Comparison of ENCODE assay signal across 18 cellular contexts in the genomic region with DNA sequence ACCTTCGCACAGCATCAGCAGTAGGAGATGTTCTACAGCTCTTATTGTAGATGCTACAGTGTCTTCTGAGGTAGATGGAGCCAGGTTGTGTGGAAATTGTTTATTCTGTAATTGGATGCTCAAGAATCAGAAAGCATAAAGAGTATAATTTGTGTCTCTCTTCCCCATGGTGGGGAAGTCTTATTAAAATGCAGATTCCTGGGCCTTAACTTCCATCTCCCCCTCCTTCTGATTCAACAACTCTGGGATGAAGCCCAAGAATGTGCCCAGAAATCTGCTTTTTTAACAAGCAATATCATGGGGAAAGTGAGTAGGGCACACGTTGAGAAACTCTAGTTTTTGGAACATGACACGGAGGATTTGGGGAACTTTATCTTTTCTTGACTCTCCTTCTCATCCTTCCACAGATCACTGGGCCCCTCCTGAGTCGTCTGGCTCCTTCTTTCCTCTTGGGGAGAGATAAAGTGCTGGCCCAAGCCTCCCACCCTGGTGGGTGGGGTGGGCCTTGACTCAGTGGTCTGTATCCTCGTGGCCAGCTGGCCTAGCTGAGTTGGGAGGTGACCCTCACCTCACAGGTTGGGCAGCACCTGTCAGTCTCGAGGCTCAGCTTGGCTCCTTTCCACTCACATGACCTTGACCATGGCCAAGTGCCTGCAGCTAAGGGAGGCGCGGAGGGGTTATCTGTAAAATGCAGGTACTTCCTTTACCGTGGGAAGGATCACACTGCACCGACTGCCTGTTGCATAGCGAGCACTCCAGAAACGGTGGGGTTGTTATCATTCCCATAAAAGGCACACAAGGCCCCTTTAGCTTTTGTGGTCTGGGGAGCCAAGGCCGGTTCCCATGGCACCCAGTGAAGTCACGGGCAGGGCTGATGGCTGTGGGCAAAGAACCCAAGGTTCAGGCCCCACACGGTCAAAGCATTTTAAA.
DNase-seq lines count a peak whose midpoint lies in the region; FAIRE-seq and TF ChIP-seq lines count a peak whose summit lies in the region.
"Had no signal": no experiment of that assay in that cellular context is flagged by ENCODE, and none has a peak within 500 bp of the region (broad histone marks: within the 10 kb centered on the region; RNA-seq: fewer than 3 reads in every experiment).

No MANE protein-coding gene starts in this region.

- dilution Hi-C loops in endothelial cell of umbilical vein (cut with MboI; ENCODE audit: extremely low pct_ligation_motif_present, low sequenced_read_pairs) = no loop called here

- no peaks in the 10 kb centered on the region for H3K27me3 ChIP-seq in Loucy (ENCODE audit: insufficient read depth, low read length, poor library complexity, severe bottlenecking)
- H3K27me3 ChIP-seq in endothelial cell of umbilical vein (ENCODE audit: control insufficient read depth in 2 of 2, insufficient read depth in 2 of 2, low read length in 2 of 2) = no peaks in the 10 kb centered on the region
- H3K27me3 ChIP-seq in smooth muscle cell (ENCODE audit: low read depth) = no peaks in the 10 kb centered on the region
- no peaks in the 10 kb centered on the region for H3K27me3 ChIP-seq in MG63
- H3K27me3 ChIP-seq: BE2C, brain microvascular endothelial cell, left lung, upper lobe of left lung had no signal

- H3K9me1 ChIP-seq in endothelial cell of umbilical vein (replicated peaks; ENCODE audit: control insufficient read depth, extremely low read depth, insufficient read depth, low read length) = no peaks in the 10 kb centered on the region

- H3K79me2 ChIP-seq in Loucy (ENCODE audit: insufficient read depth, low read length) = peaks cover 100% of the 10 kb centered on the region
- peaks cover 2% of the 10 kb centered on the region for H3K79me2 ChIP-seq in endothelial cell of umbilical vein (ENCODE audit: control insufficient read depth, insufficient read depth, low read length)
- H3K79me2 ChIP-seq in smooth muscle cell (ENCODE audit: low read depth) = peaks cover 5% of the 10 kb centered on the region

- H2AFZ ChIP-seq in Loucy (ENCODE audit: low read length) (no peak overlapping the region), endothelial cell of umbilical vein (ENCODE audit: low read depth, low read length) (no peak overlapping the region), smooth muscle cell (ENCODE audit: low read depth) (no peak overlapping the region)

- peaks cover 13% of the 10 kb centered on the region for H3F3A ChIP-seq in Loucy (ENCODE audit: low read depth)
- H3F3A ChIP-seq in smooth muscle cell (ENCODE audit: low read depth) = peaks cover 14% of the 10 kb centered on the region

- H3K4me3 ChIP-seq in Loucy (ENCODE audit: low read length, poor library complexity, severe bottlenecking) (peak overlapping the region; percentile 47), endothelial cell of umbilical vein (replicated peaks in 1 of 3; ENCODE audit: insufficient read depth in 1 of 3, low read depth in 1 of 3, low read length in 3 of 3) (no peak overlapping the region), smooth muscle cell (no peak overlapping the region), MG63 (no peak overlapping the region)
- H3K4me3 ChIP-seq: left lung, prostate gland, upper lobe of left lung had no signal

- POLR2A ChIA-PET in endothelial cell of umbilical vein (lab: Charles Lee) = no interaction called here

- CTCF ChIA-PET in endothelial cell of umbilical vein (lab: Charles Lee) = interaction anchor here (0.5 kb wide), 1 partner anchor 263 kb away, joined by 3 read pairs; no protein-coding TSS in a partner anchor

- FAIRE-seq in endothelial cell of umbilical vein (lab: Jason Lieb, UNC) = no peak
- FAIRE-seq: HTR-8/SVneo had no signal

- peak; percentile 24 for DNase-seq in DMS79 (lab: John Stamatoyannopoulos, UW)
- DNase-seq in DMS79 treated with DMSO at 0.1 percent for 48 hours (lab: John Stamatoyannopoulos, UW) = no peak
- peak; percentile 70 for DNase-seq in endothelial cell of umbilical vein (ENCODE audit: low read depth, low spot score)
- no peak for DNase-seq in smooth muscle cell (lab: John Stamatoyannopoulos, UW; ENCODE audit: unreplicated experiment)
- DNase-seq in activated T-cell treated with anti-CD3 and anti-CD28 coated beads, Interleukin-2, amount 50 U/mL, for 48 hours = no peak
- no peak for DNase-seq in MG63
- no peak for DNase-seq in NCI-H2081 treated with DMSO at 0.1 percent for 48 hours (lab: John Stamatoyannopoulos, UW)
- DNase-seq: activated T-cell treated with anti-CD3 and anti-CD28 coated beads, Interleukin-2, amount 50 U/mL, for 1 hour; BE2C; brain microvascular endothelial cell; DMS153; left lung; NCI-H2171; upper lobe of left lung had no signal

- TF ChIP-seq CTCF in Loucy (conservative IDR thresholded peaks at IDR 0.05; ENCODE audit: low read length) (no peak), endothelial cell of umbilical vein (IDR thresholded peaks at IDR 0.05; ENCODE audit: extremely low read depth in 1 of 2, insufficient read depth in 1 of 2, low read depth in 1 of 2, low read length in 2 of 2) (no peak), smooth muscle cell (IDR thresholded peaks at IDR 0.05; ENCODE audit: borderline replicate concordance, insufficient read depth, poor library complexity, severe bottlenecking) (no peak)

- 55% methylated on average over 15 of the region's 15 CpGs for WGBS in smooth muscle cell (ENCODE audit: low lambda C conversion rate)

- H3K9ac ChIP-seq in Loucy (ENCODE audit: low read depth, low read length, poor library complexity, severe bottlenecking) = peak overlapping the region; percentile 46
- no peak overlapping the region for H3K9ac ChIP-seq in endothelial cell of umbilical vein (replicated peaks; ENCODE audit: extremely low read depth, insufficient read depth, low read length)
- no peak overlapping the region for H3K9ac ChIP-seq in smooth muscle cell (ENCODE audit: low read depth)

- BruUV-seq in endothelial cell of umbilical vein (replicated peaks; lab: Mats Ljungman, UMichigan) = no TSS peak

- H3K4me1 ChIP-seq in Loucy (ENCODE audit: insufficient read depth, low read length, poor library complexity, severe bottlenecking) = peaks cover 92% of the 10 kb centered on the region
- H3K4me1 ChIP-seq in endothelial cell of umbilical vein (ENCODE audit: control insufficient read depth, extremely low read depth, insufficient read depth, low read length) = peaks cover 16% of the 10 kb centered on the region
- H3K4me1 ChIP-seq in smooth muscle cell (ENCODE audit: low read depth) = peaks cover 11% of the 10 kb centered on the region
- H3K4me1 ChIP-seq: prostate gland had no signal

- H3K9me3 ChIP-seq in Loucy (ENCODE audit: insufficient read depth, low read depth, low read length) (no peaks in the 10 kb centered on the region), endothelial cell of umbilical vein (replicated peaks; ENCODE audit: control insufficient read depth, insufficient read depth, low read length) (no peaks in the 10 kb centered on the region), smooth muscle cell (replicated peaks; ENCODE audit: low read depth) (no peaks in the 10 kb centered on the region), MG63 (no peaks in the 10 kb centered on the region)
- H3K9me3 ChIP-seq: BE2C, left lung, prostate gland, upper lobe of left lung had no signal

- no peaks in the 10 kb centered on the region for H3K9me2 ChIP-seq in Loucy (replicated peaks; ENCODE audit: low read depth, low read length)

- TF ChIP-seq POLR2A in endothelial cell of umbilical vein (IDR thresholded peaks at IDR 0.05; ENCODE audit: low read depth, low read length) = no peak

- H3K4me2 ChIP-seq in Loucy (ENCODE audit: low read depth, low read length, poor library complexity, severe bottlenecking) (peak overlapping the region; percentile 61), endothelial cell of umbilical vein (ENCODE audit: insufficient read depth, low read length) (no peak overlapping the region), smooth muscle cell (no peak overlapping the region)

- intact Hi-C loops in endothelial cell of umbilical vein (cut with micrococcal nuclease) = no loop called here

- H3K27ac ChIP-seq in endothelial cell of umbilical vein (ENCODE audit: insufficient read depth, low read depth, low read length) (no peak overlapping the region), smooth muscle cell (ENCODE audit: low read depth) (peak overlapping the region; percentile 32)
- H3K27ac ChIP-seq: 22Rv1, brain microvascular endothelial cell, left lung, prostate gland, upper lobe of left lung had no signal

- peaks cover 44% of the 10 kb centered on the region for H3K36me3 ChIP-seq in Loucy (ENCODE audit: insufficient read depth, low read length)
- no peaks in the 10 kb centered on the region for H3K36me3 ChIP-seq in endothelial cell of umbilical vein (ENCODE audit: control insufficient read depth in 2 of 2, extremely low read depth in 1 of 2, insufficient read depth in 2 of 2, low read length in 2 of 2)
- no peaks in the 10 kb centered on the region for H3K36me3 ChIP-seq in smooth muscle cell (ENCODE audit: low read depth)
- H3K36me3 ChIP-seq in MG63 = no peaks in the 10 kb centered on the region
- H3K36me3 ChIP-seq: brain microvascular endothelial cell, left lung, prostate gland, upper lobe of left lung had no signal

- peaks cover 94% of the 10 kb centered on the region for H4K20me1 ChIP-seq in Loucy (ENCODE audit: insufficient read depth, low read length, poor library complexity, severe bottlenecking)
- H4K20me1 ChIP-seq in endothelial cell of umbilical vein (replicated peaks; ENCODE audit: control insufficient read depth, extremely low read depth, insufficient read depth, low read length) = no peaks in the 10 kb centered on the region
- H4K20me1 ChIP-seq in smooth muscle cell (ENCODE audit: low read depth) = no peaks in the 10 kb centered on the region

TF ChIP-seq in endothelial cell of umbilical vein, 7 proteins besides CTCF, POLR2A, EP300 and RAD21:
- TF ChIP-seq FOS (IDR thresholded peaks at IDR 0.05; ENCODE audit: borderline replicate concordance, insufficient read depth, low read length) (no peak), JUN (IDR thresholded peaks at IDR 0.05; ENCODE audit: borderline replicate concordance, insufficient read depth, insufficient read length, low read depth) (no peak), EZH2 (IDR thresholded peaks at IDR 0.05; ENCODE audit: borderline replicate concordance, low read depth, low read length, severe bottlenecking) (no peak), POLR2AphosphoS5 (IDR thresholded peaks at IDR 0.05; ENCODE audit: insufficient read depth, low read depth, low read length) (no peak), GATA2 (IDR thresholded peaks at IDR 0.05; ENCODE audit: insufficient read depth, insufficient read length, low read depth, low read length) (no peak)
- TF ChIP-seq, protein P1, sequence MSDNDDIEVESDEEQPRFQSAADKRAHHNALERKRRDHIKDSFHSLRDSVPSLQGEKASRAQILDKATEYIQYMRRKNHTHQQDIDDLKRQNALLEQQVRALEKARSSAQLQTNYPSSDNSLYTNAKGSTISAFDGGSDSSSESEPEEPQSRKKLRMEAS (IDR thresholded peaks at IDR 0.05; ENCODE audit: insufficient read depth, insufficient read length) = no peak

Comparison
In these comparisons a context has a peak if more than half of its experiments do, and no peak if none do; other contexts are left out.
1. DNase-seq: peak in DMS79 (single experiment) and endothelial cell of umbilical vein (single experiment); none in DMS79 treated with DMSO at 0.1 percent for 48 hours (single experiment), smooth muscle cell (single experiment), activated T-cell treated with anti-CD3 and anti-CD28 coated beads, Interleukin-2, amount 50 U/mL, for 48 hours (0 of 2), MG63 (single experiment) and NCI-H2081 treated with DMSO at 0.1 percent for 48 hours (single experiment).